In genomic region chr7:22647451-22648257, GRCh38 we compare ENCODE assay signal across 17 cellular contexts.
A peak's percentile ranks its signal among the peaks of the same experiment; 100 is the strongest.
DNase-seq lines count a peak whose midpoint lies in the region; FAIRE-seq and TF ChIP-seq lines count a peak whose summit lies in the region.
"Had no signal": no experiment of that assay in that cellular context is flagged by ENCODE, and none has a peak within 500 bp of the region (broad histone marks: within the 10 kb centered on the region; RNA-seq: fewer than 3 reads in every experiment).

No MANE protein-coding gene starts in this region.

- no peak overlapping the region for H3K9ac ChIP-seq in mesenchymal stem cell (ENCODE audit: low read length)

- DNase-seq in AG20443 (ENCODE audit: low spot score), result peak; percentile 35
- DNase-seq in MV-4-11 (lab: John Stamatoyannopoulos, UW), result peak; percentile 10
- peak; percentile 74 for DNase-seq in bronchial epithelial cell (ENCODE audit: low read depth)
- DNase-seq in mesenchymal stem cell, result peak; percentile 92
- no peak for DNase-seq in stomach
- DNase-seq in glutamatergic neuron, result no peak
- DNase-seq in activated naive CD4-positive, alpha-beta T cell treated with anti-CD3 and anti-CD28 coated beads, Interleukin-2, amount 10 ng/mL, durations not matched to agents 7 days and 5 days, result no peak
- DNase-seq in activated CD4-positive, alpha-beta T cell treated with anti-CD3 and anti-CD28 coated beads for 1 hour, result no peak
- DNase-seq: activated CD4-positive, alpha-beta memory T cell treated with anti-CD3 and anti-CD28 coated beads for 36 hours; activated naive CD4-positive, alpha-beta T cell; CD8-positive, alpha-beta memory T cell; NCI-H1048; NCI-H524; SIG-M5 had no signal

- no peak overlapping the region for H3K14ac ChIP-seq in mesenchymal stem cell (ENCODE audit: low read length in 2 of 2)

- H3K23ac ChIP-seq in mesenchymal stem cell (ENCODE audit: low read length in 2 of 2), result no peak overlapping the region

- H3K27me3 ChIP-seq in bronchial epithelial cell (ENCODE audit: control insufficient read depth, insufficient read depth, low read length), result no peaks in the 10 kb centered on the region
- no peaks in the 10 kb centered on the region for H3K27me3 ChIP-seq in mesenchymal stem cell (ENCODE audit: control insufficient read depth in 1 of 2, insufficient read depth in 1 of 2, low read length in 2 of 2)
- no peaks in the 10 kb centered on the region for H3K27me3 ChIP-seq in stomach

- H3K18ac ChIP-seq in mesenchymal stem cell (ENCODE audit: low read depth in 1 of 2, low read length in 2 of 2), result no peak overlapping the region

- TF ChIP-seq EP300 in stomach (IDR thresholded peaks at IDR 0.05), result no peak

- H2BK15ac ChIP-seq in mesenchymal stem cell (ENCODE audit: low read depth, poor library complexity, severe bottlenecking), result no peak overlapping the region

- intact Hi-C loops in stomach (cut with DNase I; ENCODE audit: low total_unique reads), result no loop called here

- peaks cover 4% of the 10 kb centered on the region for H3K27me3 Mint-ChIP-seq in glutamatergic neuron (ENCODE audit: unreplicated experiment)
- H3K27me3 Mint-ChIP-seq in activated naive CD4-positive, alpha-beta T cell treated with anti-CD3 and anti-CD28 coated beads, Interleukin-2, amount 10 ng/mL, durations not matched to agents 7 days and 5 days, result peaks cover 49% of the 10 kb centered on the region
- H3K27me3 Mint-ChIP-seq: CD8-positive, alpha-beta memory T cell; type B pancreatic cell had no signal

- no peak overlapping the region for H2BK120ac ChIP-seq in mesenchymal stem cell (ENCODE audit: low read depth, low read length)

- no peak overlapping the region for H2BK12ac ChIP-seq in mesenchymal stem cell (ENCODE audit: low read length in 2 of 2)

- no peak overlapping the region for H3K27ac Mint-ChIP-seq in glutamatergic neuron (ENCODE audit: unreplicated experiment)
- no peak overlapping the region for H3K27ac Mint-ChIP-seq in activated naive CD4-positive, alpha-beta T cell treated with anti-CD3 and anti-CD28 coated beads, Interleukin-2, amount 10 ng/mL, durations not matched to agents 7 days and 5 days
- H3K27ac Mint-ChIP-seq: activated CD4-positive, alpha-beta memory T cell treated with anti-CD3 and anti-CD28 coated beads for 36 hours; CD8-positive, alpha-beta memory T cell; dendritic cell treated with granulocyte-macrophage colony-stimulating factor and Interleukin-4, amounts not matched to agents 40 ng/mL and 50 ng/mL, for 4 days; type B pancreatic cell had no signal

- peaks cover 1% of the 10 kb centered on the region for H3K4me1 ChIP-seq in mesenchymal stem cell (ENCODE audit: control insufficient read depth, insufficient read depth, low read depth, low read length)
- no peaks in the 10 kb centered on the region for H3K4me1 ChIP-seq in stomach

- H3K4me3 Mint-ChIP-seq in glutamatergic neuron (ENCODE audit: unreplicated experiment), result no peak overlapping the region
- H3K4me3 Mint-ChIP-seq in activated naive CD4-positive, alpha-beta T cell treated with anti-CD3 and anti-CD28 coated beads, Interleukin-2, amount 10 ng/mL, durations not matched to agents 7 days and 5 days, result no peak overlapping the region
- H3K4me3 Mint-ChIP-seq: activated CD4-positive, alpha-beta memory T cell treated with anti-CD3 and anti-CD28 coated beads for 36 hours; CD8-positive, alpha-beta memory T cell; dendritic cell treated with granulocyte-macrophage colony-stimulating factor and Interleukin-4, amounts not matched to agents 40 ng/mL and 50 ng/mL, for 4 days; type B pancreatic cell had no signal

- CTCF ChIA-PET in activated naive CD4-positive, alpha-beta T cell treated with anti-CD3 and anti-CD28 coated beads, Interleukin-2, amount 10 ng/mL, durations not matched to agents 7 days and 5 days (lab: Charles Lee), result no interaction called here

- TF ChIP-seq CTCF in bronchial epithelial cell (IDR thresholded peaks at IDR 0.05; ENCODE audit: insufficient read depth, low read length, severe bottlenecking) (no peak), stomach (IDR thresholded peaks at IDR 0.05) (no peak), glutamatergic neuron (IDR thresholded peaks at IDR 0.05; ENCODE audit: partially characterized antibody, unreplicated experiment) (no peak)

- H3K27ac ChIP-seq in mesenchymal stem cell (ENCODE audit: low read length, poor library complexity, severe bottlenecking), result no peak overlapping the region
- no peak overlapping the region for H3K27ac ChIP-seq in stomach

- H3K4me2 ChIP-seq in mesenchymal stem cell (ENCODE audit: low read length, poor library complexity, severe bottlenecking), result no peak overlapping the region

- no peak for FAIRE-seq in bronchial epithelial cell (lab: Jason Lieb, UNC)
- FAIRE-seq: GM12878 had no signal

- peaks cover 9% of the 10 kb centered on the region for H3K9me3 Mint-ChIP-seq in glutamatergic neuron (ENCODE audit: unreplicated experiment)
- H3K9me3 Mint-ChIP-seq in activated naive CD4-positive, alpha-beta T cell treated with anti-CD3 and anti-CD28 coated beads, Interleukin-2, amount 10 ng/mL, durations not matched to agents 7 days and 5 days, result peaks cover 56% of the 10 kb centered on the region

- no peak overlapping the region for H2AFZ ChIP-seq in mesenchymal stem cell (ENCODE audit: low read depth, low read length)

- peaks cover 61% of the 10 kb centered on the region for H3K9me3 ChIP-seq in mesenchymal stem cell (ENCODE audit: control insufficient read depth, low read length)
- peaks cover 8 to 48% (median 32%) of the 10 kb centered on the region in 4 donors for H3K9me3 ChIP-seq in stomach

- no peak overlapping the region for H4K91ac ChIP-seq in mesenchymal stem cell (ENCODE audit: low read length)

- no peaks in the 10 kb centered on the region for H3K4me1 Mint-ChIP-seq in glutamatergic neuron (ENCODE audit: low read depth, unreplicated experiment)
- peaks cover 4% of the 10 kb centered on the region for H3K4me1 Mint-ChIP-seq in activated naive CD4-positive, alpha-beta T cell treated with anti-CD3 and anti-CD28 coated beads, Interleukin-2, amount 10 ng/mL, durations not matched to agents 7 days and 5 days
- H3K4me1 Mint-ChIP-seq: CD8-positive, alpha-beta memory T cell had no signal

- WGBS in mesenchymal stem cell, result 41% methylated on average over 3 of the region's 3 CpGs
- 38 to 64% (median 48%) methylated on average over 3 of the region's 3 CpGs for WGBS in stomach, 5 donors

- no peak overlapping the region for H3K4ac ChIP-seq in mesenchymal stem cell (ENCODE audit: low read depth in 1 of 2, low read length in 2 of 2)

- H3K4me3 ChIP-seq in bronchial epithelial cell (ENCODE audit: low read depth, low read length) (no peak overlapping the region), mesenchymal stem cell (ENCODE audit: insufficient read depth in 1 of 2, low read depth in 1 of 2, low read length in 2 of 2) (no peak overlapping the region), stomach (no peak overlapping the region)
- H3K4me3 ChIP-seq: GM12878 had no signal

- H2AK5ac ChIP-seq in mesenchymal stem cell (ENCODE audit: low read length, severe bottlenecking), result no peak overlapping the region

- H4K8ac ChIP-seq in mesenchymal stem cell (ENCODE audit: low read length), result no peak overlapping the region

- H3K36me3 ChIP-seq in bronchial epithelial cell (ENCODE audit: control insufficient read depth, insufficient read depth, low read length), result no peaks in the 10 kb centered on the region
- H3K36me3 ChIP-seq in mesenchymal stem cell (ENCODE audit: control insufficient read depth in 1 of 2, insufficient read depth in 2 of 2, low read depth in 1 of 2, low read length in 2 of 2), result no peaks in the 10 kb centered on the region
- H3K36me3 ChIP-seq in stomach, result no peaks in the 10 kb centered on the region

- TF ChIP-seq POLR2A in stomach (IDR thresholded peaks at IDR 0.05), result no peak

- no peak overlapping the region for H2BK5ac ChIP-seq in mesenchymal stem cell (ENCODE audit: low read depth, low read length, poor library complexity, severe bottlenecking)

- H3K36me3 Mint-ChIP-seq in glutamatergic neuron (ENCODE audit: unreplicated experiment), result peaks cover 32% of the 10 kb centered on the region
- H3K36me3 Mint-ChIP-seq in activated naive CD4-positive, alpha-beta T cell treated with anti-CD3 and anti-CD28 coated beads, Interleukin-2, amount 10 ng/mL, durations not matched to agents 7 days and 5 days, result peaks cover 32% of the 10 kb centered on the region
- H3K36me3 Mint-ChIP-seq: type B pancreatic cell had no signal

- H3K79me1 ChIP-seq in mesenchymal stem cell (replicated peaks; ENCODE audit: low read length, poor library complexity, severe bottlenecking), result no peaks in the 10 kb centered on the region

Comparison
In these comparisons a context has a peak if more than half of its experiments do, and no peak if none do; other contexts are left out.
1. DNase-seq: peak in AG20443 (single experiment), MV-4-11 (single experiment), bronchial epithelial cell (single experiment) and mesenchymal stem cell (single experiment); none in stomach (single experiment), glutamatergic neuron (single experiment), activated naive CD4-positive, alpha-beta T cell treated with anti-CD3 and anti-CD28 coated beads, Interleukin-2, amount 10 ng/mL, durations not matched to agents 7 days and 5 days (single experiment) and activated CD4-positive, alpha-beta T cell treated with anti-CD3 and anti-CD28 coated beads for 1 hour (single experiment).